In genomic region chr1:114346480-114347029, GRCh38 we compare ENCODE assay signal across 8 cellular contexts.
DNase-seq lines count a peak whose midpoint lies in the region; ATAC-seq and TF ChIP-seq lines count a peak whose summit lies in the region.

No MANE protein-coding gene starts in this region.

- H3K27ac ChIP-seq in angular gyrus (ENCODE audit: low read depth, low read length), result peak overlapping the region; percentile 81
- peak overlapping the region; percentile 87 for H3K27ac ChIP-seq in upper lobe of right lung

- H3K4me1 ChIP-seq in upper lobe of right lung, result peaks cover 8% of the 10 kb centered on the region

- H3K4me3 ChIP-seq in upper lobe of right lung, result peak overlapping the region; percentile 63

- H3K9me3 Mint-ChIP-seq in T-helper 1 cell treated with Interleukin-12 subunit alpha and Interleukin-12 subunit beta and Interleukin-4 antibody, amounts not matched to agents 30 μg/mL and 1 μg/mL, for 36 hours, result peaks cover under 1% of the 10 kb centered on the region
- H3K9me3 Mint-ChIP-seq in progenitor cell of endocrine pancreas (ENCODE audit: low read depth), result no peaks in the 10 kb centered on the region

- intact Hi-C loops in left ventricle myocardium superior (cut with micrococcal nuclease) (no loop called here), upper lobe of right lung (cut with DNase I) (no loop called here)

- H3K36me3 ChIP-seq in upper lobe of right lung, result no peaks in the 10 kb centered on the region

- no peaks in the 10 kb centered on the region for H3K27me3 Mint-ChIP-seq in T-helper 1 cell treated with Interleukin-12 subunit alpha and Interleukin-12 subunit beta and Interleukin-4 antibody, amounts not matched to agents 30 μg/mL and 1 μg/mL, for 36 hours (ENCODE audit: low read depth)
- H3K27me3 Mint-ChIP-seq in progenitor cell of endocrine pancreas, result peaks cover 11% of the 10 kb centered on the region

- peak overlapping the region; percentile 90 for H3K4me3 Mint-ChIP-seq in T-helper 1 cell treated with Interleukin-12 subunit alpha and Interleukin-12 subunit beta and Interleukin-4 antibody, amounts not matched to agents 30 μg/mL and 1 μg/mL, for 36 hours
- H3K4me3 Mint-ChIP-seq in progenitor cell of endocrine pancreas (ENCODE audit: low read depth), result peak overlapping the region; percentile 74

- H3K27me3 ChIP-seq in upper lobe of right lung, result no peaks in the 10 kb centered on the region

- H3K4me1 Mint-ChIP-seq in T-helper 1 cell treated with Interleukin-12 subunit alpha and Interleukin-12 subunit beta and Interleukin-4 antibody, amounts not matched to agents 30 μg/mL and 1 μg/mL, for 36 hours (ENCODE audit: low read depth), result peaks cover 18% of the 10 kb centered on the region
- peaks cover 2% of the 10 kb centered on the region for H3K4me1 Mint-ChIP-seq in progenitor cell of endocrine pancreas (ENCODE audit: low read depth)

- H3K9me3 ChIP-seq in upper lobe of right lung, result no peaks in the 10 kb centered on the region

- peak; percentile 97 for ATAC-seq in HG02938 (IDR thresholded peaks at IDR 0.05; ENCODE audit: unreplicated experiment)
- peak; percentile 99 for ATAC-seq in left ventricle myocardium superior
- peak; percentile 99 for ATAC-seq in upper lobe of right lung

- in situ Hi-C loops in GM13976 (cut with MboI; ENCODE audit: low sequenced_read_pairs, unreplicated experiment), result no loop called here

- H3K36me3 Mint-ChIP-seq in T-helper 1 cell treated with Interleukin-12 subunit alpha and Interleukin-12 subunit beta and Interleukin-4 antibody, amounts not matched to agents 30 μg/mL and 1 μg/mL, for 36 hours (ENCODE audit: low read depth), result peaks cover under 1% of the 10 kb centered on the region
- no peaks in the 10 kb centered on the region for H3K36me3 Mint-ChIP-seq in progenitor cell of endocrine pancreas (ENCODE audit: insufficient read depth)

- H3K27ac Mint-ChIP-seq in T-helper 1 cell treated with Interleukin-12 subunit alpha and Interleukin-12 subunit beta and Interleukin-4 antibody, amounts not matched to agents 30 μg/mL and 1 μg/mL, for 36 hours, result peak overlapping the region; percentile 91
- H3K27ac Mint-ChIP-seq in progenitor cell of endocrine pancreas, result peak overlapping the region; percentile 95

- DNase-seq in GM13976 (ENCODE audit: low spot score), result peak; percentile 96
- DNase-seq in NCI-H1694 (lab: John Stamatoyannopoulos, UW), result peak; percentile 88
- peak; percentile 98 for DNase-seq in left ventricle myocardium superior
- peak; percentile 99 for DNase-seq in progenitor cell of endocrine pancreas (ENCODE audit: low spot score, unreplicated experiment)
- peak; percentile 98 for DNase-seq in upper lobe of right lung

- peak; percentile 100 for TF ChIP-seq CTCF in GM13976 (IDR thresholded peaks at IDR 0.05; ENCODE audit: borderline replicate concordance, control extremely low read depth, extremely low read depth, insufficient read depth, missing control alignments)
- peak; percentile 100 for TF ChIP-seq CTCF in progenitor cell of endocrine pancreas (IDR thresholded peaks at IDR 0.05; ENCODE audit: unreplicated experiment)
- peak; percentile 100 for TF ChIP-seq CTCF in upper lobe of right lung (IDR thresholded peaks at IDR 0.05)

Comparison
In these comparisons a context has a peak if more than half of its experiments do, and no peak if none do; other contexts are left out.
1. Peak in every context shown above with its lines: DNase-seq, ATAC-seq, H3K4me3 ChIP-seq and H3K27ac ChIP-seq.